ENCODE assay signal across 1 cellular context in the genomic region with DNA sequence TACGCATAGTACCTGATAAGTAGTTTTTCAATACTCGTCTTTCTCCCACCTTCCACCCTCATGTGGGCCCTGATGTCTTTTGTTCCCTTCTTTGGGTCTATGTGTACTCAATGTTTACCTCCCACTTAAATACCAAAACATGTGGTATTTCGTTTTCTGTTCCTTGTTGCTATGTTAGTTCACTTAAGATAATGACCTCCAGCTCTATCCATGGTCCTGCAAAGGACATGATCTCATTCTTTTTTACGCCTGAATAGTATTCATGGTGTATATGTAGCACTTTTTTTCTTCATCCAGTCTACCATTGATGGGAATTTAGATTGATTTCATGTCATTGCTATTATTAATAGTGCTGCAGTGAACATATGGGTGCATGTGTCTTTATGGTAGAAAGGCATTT.
TF ChIP-seq lines count a peak whose summit lies in the region.

No MANE protein-coding gene starts in this region.

TF ChIP-seq in HEK293, 187 proteins besides CTCF, POLR2A, EP300 and RAD21 (continued from another document):
- TF ChIP-seq, protein P1, sequence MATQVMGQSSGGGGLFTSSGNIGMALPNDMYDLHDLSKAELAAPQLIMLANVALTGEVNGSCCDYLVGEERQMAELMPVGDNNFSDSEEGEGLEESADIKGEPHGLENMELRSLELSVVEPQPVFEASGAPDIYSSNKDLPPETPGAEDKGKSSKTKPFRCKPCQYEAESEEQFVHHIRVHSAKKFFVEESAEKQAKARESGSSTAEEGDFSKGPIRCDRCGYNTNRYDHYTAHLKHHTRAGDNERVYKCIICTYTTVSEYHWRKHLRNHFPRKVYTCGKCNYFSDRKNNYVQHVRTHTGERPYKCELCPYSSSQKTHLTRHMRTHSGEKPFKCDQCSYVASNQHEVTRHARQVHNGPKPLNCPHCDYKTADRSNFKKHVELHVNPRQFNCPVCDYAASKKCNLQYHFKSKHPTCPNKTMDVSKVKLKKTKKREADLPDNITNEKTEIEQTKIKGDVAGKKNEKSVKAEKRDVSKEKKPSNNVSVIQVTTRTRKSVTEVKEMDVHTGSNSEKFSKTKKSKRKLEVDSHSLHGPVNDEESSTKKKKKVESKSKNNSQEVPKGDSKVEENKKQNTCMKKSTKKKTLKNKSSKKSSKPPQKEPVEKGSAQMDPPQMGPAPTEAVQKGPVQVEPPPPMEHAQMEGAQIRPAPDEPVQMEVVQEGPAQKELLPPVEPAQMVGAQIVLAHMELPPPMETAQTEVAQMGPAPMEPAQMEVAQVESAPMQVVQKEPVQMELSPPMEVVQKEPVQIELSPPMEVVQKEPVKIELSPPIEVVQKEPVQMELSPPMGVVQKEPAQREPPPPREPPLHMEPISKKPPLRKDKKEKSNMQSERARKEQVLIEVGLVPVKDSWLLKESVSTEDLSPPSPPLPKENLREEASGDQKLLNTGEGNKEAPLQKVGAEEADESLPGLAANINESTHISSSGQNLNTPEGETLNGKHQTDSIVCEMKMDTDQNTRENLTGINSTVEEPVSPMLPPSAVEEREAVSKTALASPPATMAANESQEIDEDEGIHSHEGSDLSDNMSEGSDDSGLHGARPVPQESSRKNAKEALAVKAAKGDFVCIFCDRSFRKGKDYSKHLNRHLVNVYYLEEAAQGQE (tag by site-specific recombination; IDR thresholded peaks at IDR 0.05) = peak; percentile 62; the same call in 1 of the 2 replicates
- TF ChIP-seq ZNF354C (tag by site-specific recombination; IDR thresholded peaks at IDR 0.05; ENCODE audit: borderline replicate concordance, low read depth) = no peak
- TF ChIP-seq MYNN (tag by site-specific recombination; IDR thresholded peaks at IDR 0.05; ENCODE audit: borderline replicate concordance) = no peak
- TF ChIP-seq FEZF1 (tag by site-specific recombination; IDR thresholded peaks at IDR 0.05) = no peak
- TF ChIP-seq SALL2 (tag by site-specific recombination; IDR thresholded peaks at IDR 0.05; ENCODE audit: borderline replicate concordance) = no peak
